Comparison of ENCODE assay signal across 26 cellular contexts in genomic region chr10:72049472-72049871, GRCh38.
"Had no signal": no experiment of that assay in that cellular context is flagged by ENCODE, and none has a peak within 500 bp of the region (broad histone marks: within the 10 kb centered on the region; RNA-seq: fewer than 3 reads in every experiment).

No MANE protein-coding gene starts in this region.

- H2AFZ ChIP-seq: neural progenitor cell had no signal

- H3K9ac ChIP-seq: neural progenitor cell had no signal

- ATAC-seq: stimulated activated memory B cell treated with anti-CD40 and anti-IgM and Interleukin-4, amounts not matched to agents 10 μg/mL and 1 μg/mL and 100 μg/mL, for 72 hours had no signal

- H3K4me3 ChIP-seq: neural progenitor cell, pancreas, psoas muscle, right lobe of liver, sigmoid colon, suprapubic skin, testis, tibial artery, upper lobe of left lung, vagina had no signal

- H3K4me2 ChIP-seq: neural progenitor cell had no signal

- H3K36me3 ChIP-seq: neural progenitor cell, pancreas, right lobe of liver, sigmoid colon, suprapubic skin, tibial artery, upper lobe of left lung, vagina had no signal

- DNase-seq: naive thymus-derived CD4-positive, alpha-beta T cell; natural killer cell; occipital lobe; pancreas; right lobe of liver; sigmoid colon; small intestine; stimulated activated CD4-positive, alpha-beta T cell treated with anti-CD3 and anti-CD28 coated beads, Interleukin-15, amount 100 ng/mL, for 24 hours; stimulated activated CD4-positive, alpha-beta T cell treated with anti-CD3 and anti-CD28 coated beads, Interleukin-2, amount 100 ng/mL, for 24 hours; stimulated activated CD4-positive, alpha-beta T cell treated with anti-CD3 and anti-CD28 coated beads, Interleukin-2, amount 100 ng/mL, for 48 hours; stimulated activated CD4-positive, alpha-beta T cell treated with anti-CD3 and anti-CD28 coated beads, Interleukin-4, amount 100 ng/mL, for 4 hours; stimulated activated CD8-positive, alpha-beta memory T cell treated with anti-CD3 and anti-CD28 coated beads, Interleukin-4, amount 100 ng/mL, for 48 hours; stimulated activated naive CD4-positive, alpha-beta T cell; stimulated activated naive CD8-positive, alpha-beta T cell treated with anti-CD3 and anti-CD28 coated beads, Interleukin-15, amount 100 ng/mL, for 72 hours; stimulated activated naive CD8-positive, alpha-beta T cell treated with anti-CD3 and anti-CD28 coated beads, Interleukin-15, Interleukin-2, amounts not matched to agents 100 U/mL and 50 U/mL, for 24 hours; substantia nigra; testis; tibial artery; trophoblast cell; upper lobe of left lung had no signal

- H3K27ac ChIP-seq: neural progenitor cell, pancreas, psoas muscle, right lobe of liver, sigmoid colon, suprapubic skin, testis, tibial artery, upper lobe of left lung, vagina had no signal

- H3K27me3 ChIP-seq: neural progenitor cell, pancreas, right lobe of liver, sigmoid colon, suprapubic skin, testis, upper lobe of left lung, vagina had no signal

- FAIRE-seq: pancreas, small intestine, urothelium cell line had no signal

- H3K4me1 ChIP-seq: neural progenitor cell, pancreas, psoas muscle had no signal

- H3K9me3 ChIP-seq: pancreas, psoas muscle, right lobe of liver, sigmoid colon, suprapubic skin, testis, tibial artery, upper lobe of left lung, vagina had no signal
